In genomic region chr2:30155889-30156658, GRCh38 we compare ENCODE assay signal across 24 cellular contexts. TPM values are rescaled to one million over a fixed set of nuclear protein-coding genes. Genes with fewer than 3 reads are reported as not detected.
DNase-seq lines count a peak whose midpoint lies in the region; ATAC-seq, FAIRE-seq and TF ChIP-seq lines count a peak whose summit lies in the region.
"Had no signal": no experiment of that assay in that cellular context is flagged by ENCODE, and none has a peak within 500 bp of the region (broad histone marks: within the 10 kb centered on the region; RNA-seq: fewer than 3 reads in every experiment).

No MANE protein-coding gene starts in this region.

- no peak overlapping the region for H3K4me3 Mint-ChIP-seq in activated CD4-positive, alpha-beta T cell treated with anti-CD3 and anti-CD28 coated beads for 36 hours
- H3K4me3 Mint-ChIP-seq in endothelial cell (ENCODE audit: unreplicated experiment) = no peak overlapping the region
- H3K4me3 Mint-ChIP-seq: H9; T-helper 1 cell treated with Interleukin-12 subunit alpha and Interleukin-12 subunit beta and Interleukin-4 antibody, amounts not matched to agents 30 μg/mL and 1 μg/mL, for 36 hours had no signal

- H3K27ac Mint-ChIP-seq in activated CD4-positive, alpha-beta T cell treated with anti-CD3 and anti-CD28 coated beads for 36 hours = peak overlapping the region; percentile 28
- no peak overlapping the region for H3K27ac Mint-ChIP-seq in endothelial cell (ENCODE audit: unreplicated experiment)
- H3K27ac Mint-ChIP-seq: H9; T-helper 1 cell treated with Interleukin-12 subunit alpha and Interleukin-12 subunit beta and Interleukin-4 antibody, amounts not matched to agents 30 μg/mL and 1 μg/mL, for 36 hours had no signal

- no peaks in the 10 kb centered on the region for H3K9me3 Mint-ChIP-seq in activated CD4-positive, alpha-beta T cell treated with anti-CD3 and anti-CD28 coated beads for 36 hours (ENCODE audit: low read depth)
- H3K9me3 Mint-ChIP-seq in endothelial cell (ENCODE audit: unreplicated experiment) = no peaks in the 10 kb centered on the region
- H3K9me3 Mint-ChIP-seq: H9; T-helper 1 cell treated with Interleukin-12 subunit alpha and Interleukin-12 subunit beta and Interleukin-4 antibody, amounts not matched to agents 30 μg/mL and 1 μg/mL, for 36 hours had no signal

- POLR2A ChIA-PET in activated CD4-positive, alpha-beta T cell treated with anti-CD3 and anti-CD28 coated beads for 36 hours (lab: Charles Lee) = interaction anchor here (0.6 to 1.2 kb wide), 3 partner anchors 10 to 1144 kb away, joined by 3 to 4 read pairs (median 3); partner anchors contain the start of gene YPEL5
- POLR2A ChIA-PET in endothelial cell of umbilical vein (lab: Charles Lee) = no interaction called here

- H3K27me3 Mint-ChIP-seq in activated CD4-positive, alpha-beta T cell treated with anti-CD3 and anti-CD28 coated beads for 36 hours = no peaks in the 10 kb centered on the region
- H3K27me3 Mint-ChIP-seq in endothelial cell (ENCODE audit: unreplicated experiment) = peaks cover 3% of the 10 kb centered on the region

- H3K4me1 ChIP-seq in endothelial cell of umbilical vein (ENCODE audit: control insufficient read depth, extremely low read depth, insufficient read depth, low read length) = peaks cover 10% of the 10 kb centered on the region
- peaks cover 2 to 20% of the 10 kb centered on the region in 2 experiments for H3K4me1 ChIP-seq in neutrophil (ENCODE audit: control insufficient read depth in 1 of 2, insufficient read depth in 1 of 2, low read depth in 1 of 2, low read length in 1 of 2)

- no peaks in the 10 kb centered on the region for H3K79me2 ChIP-seq in endothelial cell of umbilical vein (ENCODE audit: control insufficient read depth, insufficient read depth, low read length)

- H3K36me3 Mint-ChIP-seq in activated CD4-positive, alpha-beta T cell treated with anti-CD3 and anti-CD28 coated beads for 36 hours (ENCODE audit: low read depth) = peaks cover 30% of the 10 kb centered on the region
- H3K36me3 Mint-ChIP-seq in endothelial cell (ENCODE audit: low read depth, unreplicated experiment) = peaks cover 14% of the 10 kb centered on the region

- peaks cover 98% of the 10 kb centered on the region for H3K36me3 ChIP-seq in SK-N-MC (ENCODE audit: insufficient read depth, low read length)
- H3K36me3 ChIP-seq in endothelial cell of umbilical vein (ENCODE audit: control insufficient read depth in 2 of 2, extremely low read depth in 1 of 2, insufficient read depth in 2 of 2, low read length in 2 of 2) = peaks cover 0 to 24% of the 10 kb centered on the region in 2 experiments
- peaks cover 93% of the 10 kb centered on the region for H3K36me3 ChIP-seq in neutrophil

- no peak for DNase-seq in activated CD4-positive, alpha-beta T cell treated with anti-CD3 and anti-CD28 coated beads for 36 hours
- no peak for DNase-seq in activated CD4-positive, alpha-beta T cell treated with anti-CD3 and anti-CD28 coated beads, Interleukin-2, amount 50 U/mL, for 1 hour
- DNase-seq in SK-N-MC (ENCODE audit: low read depth, low spot score) (no peak), endothelial cell of umbilical vein (ENCODE audit: low read depth, low spot score) (no peak), Kasumi-1 (lab: John Stamatoyannopoulos, UW) (no peak), NCI-H1694 (lab: John Stamatoyannopoulos, UW) (no peak), endothelial cell (ENCODE audit: low spot score) (no peak)
- DNase-seq: activated CD8-positive, alpha-beta memory T cell treated with anti-CD3 and anti-CD28 coated beads, Interleukin-2, amount 50 U/mL, for 4 hours; adrenal gland; DMS 273 treated with DMSO at 0.1 percent for 48 hours; esophagus squamous epithelium; H9; lower lobe of right lung; NCI-H2029 treated with DMSO at 0.1 percent for 48 hours; NCI-H446 treated with DMSO at 0.1 percent for 48 hours; SHP77 treated with DMSO at 0.1 percent for 48 hours had no signal

- H3K4me1 Mint-ChIP-seq in activated CD4-positive, alpha-beta T cell treated with anti-CD3 and anti-CD28 coated beads for 36 hours = peaks cover 52% of the 10 kb centered on the region
- peaks cover 3% of the 10 kb centered on the region for H3K4me1 Mint-ChIP-seq in endothelial cell (ENCODE audit: unreplicated experiment)

- dilution Hi-C loops in endothelial cell of umbilical vein (cut with MboI; ENCODE audit: extremely low pct_ligation_motif_present, low sequenced_read_pairs) = no loop called here

- no peak overlapping the region for H3K4me2 ChIP-seq in endothelial cell of umbilical vein (ENCODE audit: insufficient read depth, low read length)
- H3K4me2 ChIP-seq: smooth muscle cell had no signal

- H3K27me3 ChIP-seq in endothelial cell of umbilical vein (ENCODE audit: control insufficient read depth in 2 of 2, insufficient read depth in 2 of 2, low read length in 2 of 2) (no peaks in the 10 kb centered on the region), neutrophil (no peaks in the 10 kb centered on the region)
- H3K27me3 ChIP-seq: adrenal gland; BLaER1 treated with 17β-estradiol and CSF1 and Interleukin-3, amounts not matched to agents 10 nM and 100 nM; cardiac muscle cell; esophagus squamous epithelium; tibial nerve had no signal

- ATAC-seq in activated CD4-positive, alpha-beta T cell treated with anti-CD3 and anti-CD28 coated beads for 36 hours = peak; percentile 74
- ATAC-seq: lower lobe of right lung had no signal

- H3K9me3 ChIP-seq in SK-N-MC (ENCODE audit: low read depth, low read length) (no peaks in the 10 kb centered on the region), endothelial cell of umbilical vein (replicated peaks; ENCODE audit: control insufficient read depth, insufficient read depth, low read length) (no peaks in the 10 kb centered on the region), neutrophil (no peaks in the 10 kb centered on the region)
- H3K9me3 ChIP-seq: adrenal gland, esophagus squamous epithelium, lower lobe of right lung, prostate gland, tibial nerve had no signal

- no peak for TF ChIP-seq CTCF in endothelial cell of umbilical vein (IDR thresholded peaks at IDR 0.05; ENCODE audit: extremely low read depth in 1 of 2, insufficient read depth in 1 of 2, low read depth in 1 of 2, low read length in 2 of 2)
- TF ChIP-seq CTCF in neutrophil (IDR thresholded peaks at IDR 0.05) = no peak
- no peak for TF ChIP-seq CTCF in endothelial cell (IDR thresholded peaks at IDR 0.05; ENCODE audit: unreplicated experiment)

- no peaks in the 10 kb centered on the region for H3K9me1 ChIP-seq in endothelial cell of umbilical vein (replicated peaks; ENCODE audit: control insufficient read depth, extremely low read depth, insufficient read depth, low read length)

- H3K4me3 ChIP-seq in SK-N-MC (0 out of 2 replicates have a peak overlapping the region, but pooled peaks have one; percentile 6), endothelial cell of umbilical vein (replicated peaks in 1 of 3; ENCODE audit: insufficient read depth in 1 of 3, low read depth in 1 of 3, low read length in 3 of 3) (no peak overlapping the region), neutrophil (ENCODE audit: low read depth in 1 of 2, low read length in 1 of 2) (no peak overlapping the region)
- H3K4me3 ChIP-seq: adrenal gland; BLaER1 treated with 17β-estradiol and CSF1 and Interleukin-3, amounts not matched to agents 10 nM and 100 nM; cardiac muscle cell; esophagus squamous epithelium; lower lobe of right lung; prostate gland; smooth muscle cell; tibial nerve had no signal

- CTCF ChIA-PET in activated CD4-positive, alpha-beta T cell treated with anti-CD3 and anti-CD28 coated beads for 36 hours (lab: Charles Lee) = interaction anchor here (0.6 to 3.6 kb wide), 12 partner anchors 9 to 560 kb away, joined by 3 to 32 read pairs (median 4); partner anchors contain the start of gene YPEL5
- CTCF ChIA-PET in endothelial cell of umbilical vein (lab: Charles Lee) = interaction anchor here (1.6 to 2.9 kb wide), 3 partner anchors 9 to 556 kb away, joined by 5 to 38 read pairs (median 7); no protein-coding TSS in a partner anchor

- H3K27ac ChIP-seq in SK-N-MC = peak overlapping the region; percentile 92
- peak overlapping the region; percentile 42 for H3K27ac ChIP-seq in endothelial cell of umbilical vein (ENCODE audit: insufficient read depth, low read depth, low read length)
- peak overlapping the region; percentile 24 for H3K27ac ChIP-seq in neutrophil
- H3K27ac ChIP-seq: adrenal gland; BLaER1 treated with 17β-estradiol and CSF1 and Interleukin-3, amounts not matched to agents 10 nM and 100 nM; cardiac muscle cell; esophagus squamous epithelium; lower lobe of right lung; prostate gland; tibial nerve had no signal

- no peak overlapping the region for H2AFZ ChIP-seq in endothelial cell of umbilical vein (ENCODE audit: low read depth, low read length)

- no peak for FAIRE-seq in endothelial cell of umbilical vein (lab: Jason Lieb, UNC)
- FAIRE-seq: G401.6 had no signal

- intact Hi-C loops in activated CD4-positive, alpha-beta T cell treated with anti-CD3 and anti-CD28 coated beads for 36 hours (cut with DNase I, micrococcal nuclease) = no loop called here
- intact Hi-C loops in endothelial cell of umbilical vein (cut with micrococcal nuclease) = no loop called here

- H3K9ac ChIP-seq in SK-N-MC (ENCODE audit: insufficient read length) (no peak overlapping the region), endothelial cell of umbilical vein (replicated peaks; ENCODE audit: extremely low read depth, insufficient read depth, low read length) (no peak overlapping the region)
- H3K9ac ChIP-seq: BLaER1 treated with 17β-estradiol and CSF1 and Interleukin-3, amounts not matched to agents 10 nM and 100 nM had no signal

- TF ChIP-seq POLR2A in endothelial cell of umbilical vein (IDR thresholded peaks at IDR 0.05; ENCODE audit: low read depth, low read length) = no peak

- H4K20me1 ChIP-seq in endothelial cell of umbilical vein (replicated peaks; ENCODE audit: control insufficient read depth, extremely low read depth, insufficient read depth, low read length) = no peaks in the 10 kb centered on the region

- BruUV-seq in endothelial cell of umbilical vein (replicated peaks; lab: Mats Ljungman, UMichigan) = no TSS peak

TF ChIP-seq in endothelial cell of umbilical vein, 7 proteins besides CTCF, POLR2A, EP300 and RAD21:
- no peak for TF ChIP-seq FOS (IDR thresholded peaks at IDR 0.05; ENCODE audit: borderline replicate concordance, insufficient read depth, low read length)

RNA-seq across cellular contexts. Expression of gene YPEL5, which starts 9.3 kb away (rescaled TPM):
- 10 to 100 TPM; 27.2 to 35.8 TPM for total RNA-seq in activated CD4-positive, alpha-beta T cell treated with anti-CD3 and anti-CD28 coated beads for 36 hours
- 59.3 and 62.0 TPM in 2 replicates for total RNA-seq in endothelial cell of umbilical vein
- polyA plus RNA-seq in endothelial cell of umbilical vein = 49.5 and 51.8 TPM in 2 replicates
- polyA plus RNA-seq in endothelial cell of umbilical vein (2011; cell fraction: cytosol; rRNA removed) = 54.0 and 67.5 TPM in 2 replicates
- 68.2 and 80.6 TPM in 2 replicates for polyA plus RNA-seq in endothelial cell of umbilical vein (2011; cell fraction: nucleus; rRNA removed)
- polyA plus RNA-seq in endothelial cell of umbilical vein (2012) = 75.4 and 100 TPM in 2 replicates
- 78.6 and 96.8 TPM in 2 replicates for polyA minus RNA-seq in endothelial cell of umbilical vein
- polyA minus RNA-seq in endothelial cell of umbilical vein (2011; cell fraction: cytosol; rRNA and poly(A)+ RNA removed) = 7.8 TPM
- 75.8 and 85.7 TPM in 2 replicates for polyA minus RNA-seq in endothelial cell of umbilical vein (2011; cell fraction: nucleus; rRNA and poly(A)+ RNA removed)
- total RNA-seq in endothelial cell (ENCODE audit: unreplicated experiment) = 120 TPM

Comparison
In these comparisons a context has a peak if more than half of its experiments do, and no peak if none do; other contexts are left out.
1. H3K27ac ChIP-seq: peak in every context shown above with its lines; median percentile 92 in SK-N-MC; 42 in endothelial cell of umbilical vein; 24 in neutrophil.